Comparison of ENCODE assay signal across 8 cellular contexts in the genomic region with DNA sequence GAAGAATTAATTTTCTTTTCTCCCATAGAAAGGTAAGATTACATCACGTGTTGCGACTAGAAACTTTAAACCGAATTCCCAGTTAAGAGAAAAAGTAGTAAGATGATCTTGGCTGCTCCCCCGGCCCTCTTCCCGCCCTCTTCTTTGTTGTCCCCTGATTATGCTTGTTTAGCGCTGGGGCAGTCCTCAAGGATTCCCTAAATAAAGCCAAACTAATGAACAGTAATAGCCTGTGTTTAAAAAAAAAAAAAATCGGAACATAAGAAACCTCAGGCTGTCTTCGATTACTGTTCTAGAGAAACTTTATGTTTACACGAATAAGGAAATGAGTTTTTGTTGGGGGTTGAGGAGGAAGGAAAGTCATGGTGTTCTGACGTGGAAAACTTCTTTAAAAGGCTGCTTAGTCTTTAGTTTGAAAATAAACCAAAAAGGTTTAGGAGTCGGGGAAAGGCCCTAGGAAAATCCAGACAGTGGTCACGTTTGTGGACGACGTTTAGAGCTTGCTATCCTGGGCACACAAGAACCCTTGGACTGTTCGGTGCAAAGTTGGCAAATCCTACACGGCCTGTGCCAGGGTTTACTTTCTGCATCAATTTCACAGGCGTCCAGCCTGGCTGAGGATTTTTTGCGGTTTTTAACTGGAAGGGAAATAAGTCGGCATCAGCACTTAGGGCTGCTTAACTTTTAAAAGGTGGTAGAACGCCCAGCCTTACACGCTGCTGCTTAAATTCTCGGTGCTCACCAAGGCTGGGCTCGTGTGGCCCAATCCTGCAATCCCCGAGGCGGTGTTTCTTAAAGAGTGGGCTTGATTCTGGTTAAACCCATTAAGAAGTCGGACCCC. TPM values are rescaled to one million over a fixed set of nuclear protein-coding genes. Genes with fewer than 3 reads are reported as not detected.
DNase-seq lines count a peak whose midpoint lies in the region; ATAC-seq and TF ChIP-seq lines count a peak whose summit lies in the region.

No MANE protein-coding gene starts in this region.

- H3K27me3 ChIP-seq in ACC112 (ENCODE audit: insufficient read depth, low read length) (no peaks in the 10 kb centered on the region), GM23338 (ENCODE audit: insufficient read depth) (no peaks in the 10 kb centered on the region), SJCRH30 (no peaks in the 10 kb centered on the region), ascending aorta (no peaks in the 10 kb centered on the region), rectal smooth muscle tissue (ENCODE audit: control insufficient read depth, insufficient read depth, low read length) (no peaks in the 10 kb centered on the region)

- peaks cover 36% of the 10 kb centered on the region for H3K4me1 Mint-ChIP-seq in GM23338

- peak overlapping the region; percentile 96 for H3K4me3 Mint-ChIP-seq in GM23338

- DNase-seq in GM23338 (ENCODE audit: low spot score): peak; percentile 51
- DNase-seq in SJCRH30: peak; percentile 50 to 65
- DNase-seq in ascending aorta (ENCODE audit: low spot score in 2 of 2): peak in 1 of 2 donors; percentile 72
- DNase-seq in hippocampal formation (lab: John Stamatoyannopoulos, UW): peak; percentile 50 to 71
- no peak for DNase-seq in HuH-7.5 (ENCODE audit: low spot score)
- no peak for DNase-seq in KG1 (lab: John Stamatoyannopoulos, UW)

- H3K27ac Mint-ChIP-seq in GM23338: peak overlapping the region; percentile 99

- H3K9me2 ChIP-seq in GM23338 (ENCODE audit: insufficient read depth): no peaks in the 10 kb centered on the region

- ATAC-seq in GM23338: peak; percentile 14

- peaks cover 31% of the 10 kb centered on the region for H3K36me3 Mint-ChIP-seq in GM23338 (ENCODE audit: low read depth)

- H2AFZ ChIP-seq in ACC112 (ENCODE audit: low read length, unreplicated experiment): peak overlapping the region; percentile 86
- no peak overlapping the region for H2AFZ ChIP-seq in GM23338

- H3K9ac ChIP-seq in rectal smooth muscle tissue (ENCODE audit: low read length): peak overlapping the region; percentile 70

- H4K20me1 ChIP-seq in GM23338 (replicated peaks; ENCODE audit: insufficient read depth): peaks cover 28% of the 10 kb centered on the region

- H3K4me1 ChIP-seq in ACC112 (ENCODE audit: control insufficient read depth, insufficient read depth, low read length, unreplicated experiment) (peaks cover 20% of the 10 kb centered on the region), GM23338 (ENCODE audit: insufficient read depth) (peaks cover 35% of the 10 kb centered on the region), SJCRH30 (no peaks in the 10 kb centered on the region), ascending aorta (peaks cover 7 to 22% of the 10 kb centered on the region in 2 donors), rectal smooth muscle tissue (ENCODE audit: control insufficient read depth, insufficient read depth, low read length) (peaks cover 22% of the 10 kb centered on the region)

- H3F3A ChIP-seq in GM23338 (replicated peaks; ENCODE audit: low read depth): no peaks in the 10 kb centered on the region

- peak overlapping the region; percentile 76 for H3K4me2 ChIP-seq in GM23338

- TF ChIP-seq CTCF in GM23338 (conservative IDR thresholded peaks at IDR 0.05; ENCODE audit: low read depth in 2 of 2) (no peak), ascending aorta (IDR thresholded peaks at IDR 0.05) (no peak)

- peak overlapping the region; percentile 93 for H3K4me3 ChIP-seq in ACC112 (ENCODE audit: low read depth, low read length)
- H3K4me3 ChIP-seq in GM23338: peak overlapping the region; percentile 58
- peak overlapping the region; percentile 92 for H3K4me3 ChIP-seq in SJCRH30
- peak overlapping the region; percentile 83 to 93 for H3K4me3 ChIP-seq in ascending aorta
- peak overlapping the region; percentile 91 for H3K4me3 ChIP-seq in rectal smooth muscle tissue (ENCODE audit: low read length)

- H3K27ac ChIP-seq in ACC112 (ENCODE audit: low read depth, low read length) (peak overlapping the region; percentile 83), GM23338 (ENCODE audit: low read depth) (peak overlapping the region; percentile 95), SJCRH30 (peak overlapping the region; percentile 85), ascending aorta (peak overlapping the region; percentile 97 to 99), rectal smooth muscle tissue (ENCODE audit: low read depth, low read length) (peak overlapping the region; percentile 98)

- H3K9me3 ChIP-seq in SJCRH30 (replicated peaks) (no peaks in the 10 kb centered on the region), ascending aorta (no peaks in the 10 kb centered on the region)

- H3K9me3 Mint-ChIP-seq in GM23338: no peaks in the 10 kb centered on the region; the same call in 2 of the 3 replicates

- peaks cover 39% of the 10 kb centered on the region for H3K79me2 ChIP-seq in ACC112 (ENCODE audit: control insufficient read depth, insufficient read depth, low read length, unreplicated experiment)
- H3K79me2 ChIP-seq in GM23338 (replicated peaks; ENCODE audit: insufficient read depth): peaks cover 55% of the 10 kb centered on the region

- intact Hi-C loops in ascending aorta (cut with DNase I): no loop called here

- H3K36me3 ChIP-seq in ACC112 (ENCODE audit: insufficient read depth, low read length) (no peaks in the 10 kb centered on the region), GM23338 (ENCODE audit: insufficient read depth) (no peaks in the 10 kb centered on the region), SJCRH30 (no peaks in the 10 kb centered on the region), ascending aorta (no peaks in the 10 kb centered on the region), rectal smooth muscle tissue (ENCODE audit: control insufficient read depth, insufficient read depth, low read length) (no peaks in the 10 kb centered on the region)

- peaks cover 16% of the 10 kb centered on the region for H3K27me3 Mint-ChIP-seq in GM23338 (ENCODE audit: insufficient read depth, low read depth, poor library complexity)

TF ChIP-seq in GM23338, 12 proteins besides CTCF, POLR2A, EP300 and RAD21:
- TF ChIP-seq REST (IDR thresholded peaks at IDR 0.05; ENCODE audit: unreplicated experiment) (no peak), ZNF331 (CRISPR knock-in tag; IDR thresholded peaks at IDR 0.05; ENCODE audit: low read depth) (no peak), CREB1 (CRISPR knock-in tag; IDR thresholded peaks at IDR 0.05; ENCODE audit: low read depth) (no peak), STAT1 (IDR thresholded peaks at IDR 0.05; ENCODE audit: unreplicated experiment) (no peak), NANOG (IDR thresholded peaks at IDR 0.05; ENCODE audit: borderline replicate concordance) (no peak), ZNF114 (CRISPR knock-in tag; IDR thresholded peaks at IDR 0.05) (no peak), POLR2AphosphoS5 (IDR thresholded peaks at IDR 0.05; ENCODE audit: low read depth) (peak; percentile 48), EZH2 (IDR thresholded peaks at IDR 0.05; ENCODE audit: low read depth, unreplicated experiment) (no peak)

RNA-seq across cellular contexts. Expression of gene MAT2B, which starts 1.1 kb away (rescaled TPM):
- total RNA-seq in GM23338 (2014; rRNA removed; shearing (Covaris generic)): 110 and 120 TPM in 2 replicates
- 75.7 and 81.4 TPM in 2 replicates for polyA plus RNA-seq in GM23338 (2016; fragmentation: Nextera tagmentation; extraction: Ambion mirVana)
- 40.6 and 42.2 TPM in 2 replicates for total RNA-seq in SJCRH30 (2014; rRNA removed; shearing (Covaris generic))
- 21.8 TPM for total RNA-seq in ascending aorta

RNA-seq across cellular contexts. Expression of gene HMMR, which starts 43.9 kb away (rescaled TPM):
- 54.8 and 77.9 TPM in 2 replicates for total RNA-seq in GM23338 (2014; rRNA removed; shearing (Covaris generic))
- 120 and 163 TPM in 2 replicates for polyA plus RNA-seq in GM23338 (2016; fragmentation: Nextera tagmentation; extraction: Ambion mirVana)
- total RNA-seq in SJCRH30 (2014; rRNA removed; shearing (Covaris generic)): 74.1 and 92.5 TPM in 2 replicates
- total RNA-seq in ascending aorta: not detected

RNA-seq across cellular contexts. Expression of gene NUDCD2, which starts 44.4 kb away (rescaled TPM):
- 14.6 and 23.2 TPM in 2 replicates for total RNA-seq in GM23338 (2014; rRNA removed; shearing (Covaris generic))
- 112 and 123 TPM in 2 replicates for polyA plus RNA-seq in GM23338 (2016; fragmentation: Nextera tagmentation; extraction: Ambion mirVana)
- total RNA-seq in SJCRH30 (2014; rRNA removed; shearing (Covaris generic)): 19.1 and 20.1 TPM in 2 replicates
- 4.6 TPM for total RNA-seq in ascending aorta

Comparison
In these comparisons a context has a peak if more than half of its experiments do, and no peak if none do; other contexts are left out.
1. DNase-seq: peak in GM23338 (single experiment), SJCRH30 (2 of 2) and hippocampal formation (2 of 2); none in HuH-7.5 (single experiment) and KG1 (single experiment).
2. RNA of gene HMMR, which starts 43.9 kb away (total RNA-seq): 74.1 to 92.5 TPM in SJCRH30 and 54.8 to 77.9 TPM in GM23338; not detected in ascending aorta (single experiment); every median in the first group is over 10 times any median in the second.
3. Peak in every context shown above with its lines, with median percentiles within 50 percentile points of each other: H3K27ac ChIP-seq and H3K4me3 ChIP-seq.